Comparison of ENCODE assay signal across 10 cellular contexts in genomic region chr11:102664001-102664752, GRCh38. TPM values are rescaled to one million over a fixed set of nuclear protein-coding genes. Genes with fewer than 3 reads are reported as not detected.
DNase-seq lines count a peak whose midpoint lies in the region; ATAC-seq, FAIRE-seq and TF ChIP-seq lines count a peak whose summit lies in the region.
"Had no signal": no experiment of that assay in that cellular context is flagged by ENCODE, and none has a peak within 500 bp of the region (broad histone marks: within the 10 kb centered on the region; RNA-seq: fewer than 3 reads in every experiment).

No MANE protein-coding gene starts in this region.

- H2AFZ ChIP-seq in GM23248: no peak overlapping the region

- H3K79me2 ChIP-seq in GM23248 (ENCODE audit: insufficient read depth): no peaks in the 10 kb centered on the region

- no peaks in the 10 kb centered on the region for H4K20me1 ChIP-seq in GM23248 (ENCODE audit: insufficient read depth)

- H3K9me2 ChIP-seq in GM23248 (ENCODE audit: insufficient read depth): no peaks in the 10 kb centered on the region

- H3K27ac ChIP-seq in GM23248 (no peak overlapping the region), pancreas (no peak overlapping the region)

- ATAC-seq in pancreas: no peak

- H3K4me3 ChIP-seq in GM23248: no peak overlapping the region
- no peak overlapping the region for H3K4me3 ChIP-seq in pancreas

- H3F3A ChIP-seq in GM23248 (ENCODE audit: insufficient read depth): no peaks in the 10 kb centered on the region

- FAIRE-seq in pancreas (lab: Jason Lieb, UNC): no peak

- no peak overlapping the region for H3K4me2 ChIP-seq in GM23248 (ENCODE audit: unreplicated experiment)

- H3K4me1 ChIP-seq in GM23248 (ENCODE audit: insufficient read depth): no peaks in the 10 kb centered on the region
- H3K4me1 ChIP-seq in pancreas: no peaks in the 10 kb centered on the region

- no peak overlapping the region for H3K9ac ChIP-seq in GM23248

- intact Hi-C loops in pancreas (cut with DNase I): loop anchor here in 1 of 3 donors (5.0 kb wide), 1 partner anchor 372 kb away; no protein-coding TSS in a partner anchor

- DNase-seq in EL: peak; percentile 17
- DNase-seq in GM23248: peak; percentile 31
- peak; percentile 17 for DNase-seq in RPMI8226
- peak; percentile 24 for DNase-seq in iPS-NIHi7 (ENCODE audit: extremely low spot score)
- no peak for DNase-seq in GOT3 (lab: John Stamatoyannopoulos, UW)
- no peak for DNase-seq in amygdala (lab: John Stamatoyannopoulos, UW)
- no peak for DNase-seq in pancreas
- DNase-seq in hypothalamus (lab: John Stamatoyannopoulos, UW): no peak
- DNase-seq: kidney glomerular epithelial cell, NCI-H510A had no signal

- H3K9me3 ChIP-seq in GM23248 (ENCODE audit: low read depth): no peaks in the 10 kb centered on the region
- H3K9me3 ChIP-seq in pancreas: no peaks in the 10 kb centered on the region

- 76% methylated on average over 13 of the region's 13 CpGs for WGBS in GM23248 (ENCODE audit: low coverage in 1 of 2, low lambda C conversion rate in 2 of 2, missing lambda C conversion rate in 2 of 2), 2 experiments
- 70 to 80% methylated on average over 13 of the region's 13 CpGs for WGBS in pancreas, 2 donors

- H3K27me3 ChIP-seq in GM23248 (replicated peaks; ENCODE audit: insufficient read depth) (peaks cover 17% of the 10 kb centered on the region), pancreas (no peaks in the 10 kb centered on the region)

- no peaks in the 10 kb centered on the region for H3K36me3 ChIP-seq in GM23248 (ENCODE audit: low read depth)
- H3K36me3 ChIP-seq in pancreas: no peaks in the 10 kb centered on the region

- in situ Hi-C loops in GM23248 (cut with MboI): no loop called here

- TF ChIP-seq CTCF in pancreas (IDR thresholded peaks at IDR 0.05): no peak

RNA-seq across cellular contexts. Expression of gene MMP20, which starts 39.0 kb away (rescaled TPM):
- not detected in 2 replicates for total RNA-seq in GM23248 (2014; rRNA removed; shearing (Covaris generic))
- polyA plus RNA-seq in GM23248 (2016; fragmentation: Nextera tagmentation; extraction: Ambion mirVana) (not detected in 2 replicates), pancreas (not detected)
- not detected for total RNA-seq in pancreas

RNA-seq across cellular contexts. Expression of gene MMP27, which starts 41.4 kb away (rescaled TPM):
- total RNA-seq in GM23248 (2014; rRNA removed; shearing (Covaris generic)): not detected in 2 replicates
- 0.09 TPM in 1 of 2 replicates, not detected in the other for polyA plus RNA-seq in GM23248 (2016; fragmentation: Nextera tagmentation; extraction: Ambion mirVana)
- under 1 TPM in 1 of 6 donors, not detected in 5; 0.09 TPM for total RNA-seq in pancreas
- polyA plus RNA-seq in pancreas: not detected

Comparison
In these comparisons a context has a peak if more than half of its experiments do, and no peak if none do; other contexts are left out.
1. DNase-seq: peak in EL (single experiment), GM23248 (single experiment), RPMI8226 (single experiment) and iPS-NIHi7 (single experiment); none in GOT3 (single experiment), amygdala (0 of 56), pancreas (0 of 6) and hypothalamus (0 of 51).